12 cellular contexts compared by ENCODE assay signal in the genomic region with DNA sequence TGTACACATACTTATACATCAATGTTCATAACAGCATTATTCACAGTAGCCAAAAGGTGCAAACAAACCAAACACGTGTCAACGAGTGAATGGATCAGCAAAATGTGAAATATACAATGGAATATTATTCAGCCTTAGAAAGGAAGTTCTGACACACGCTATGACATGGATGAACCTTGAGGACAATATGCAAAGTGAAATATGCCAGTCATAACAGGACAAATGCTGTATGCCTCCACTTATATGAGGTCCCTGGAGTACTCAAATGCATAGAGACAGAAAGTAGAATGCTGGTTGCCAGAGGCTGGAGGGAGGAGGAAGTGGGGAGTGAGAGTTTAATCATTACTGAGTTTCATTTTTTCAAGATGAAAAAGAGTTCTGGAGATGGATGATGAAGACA. TPM values are rescaled to one million over a fixed set of nuclear protein-coding genes. Genes with fewer than 3 reads are reported as not detected.
A peak's percentile ranks its signal among the peaks of the same experiment; 100 is the strongest.
DNase-seq lines count a peak whose midpoint lies in the region; ATAC-seq, FAIRE-seq and TF ChIP-seq lines count a peak whose summit lies in the region.
"Had no signal": no experiment of that assay in that cellular context is flagged by ENCODE, and none has a peak within 500 bp of the region (broad histone marks: within the 10 kb centered on the region; RNA-seq: fewer than 3 reads in every experiment).

No MANE protein-coding gene starts in this region.

- no peak overlapping the region for H3K4me3 ChIP-seq in GM12864 (ENCODE audit: low read depth, low read length)
- no peak overlapping the region for H3K4me3 ChIP-seq in tibial nerve
- H3K4me3 ChIP-seq in left lung: no peak overlapping the region

- H3K4me1 ChIP-seq in tibial nerve: peaks cover 0 to 17% (median 0%) of the 10 kb centered on the region in 4 donors
- no peaks in the 10 kb centered on the region for H3K4me1 ChIP-seq in left lung

- intact Hi-C loops in left lung (cut with DNase I): no loop called here

- H3K36me3 ChIP-seq in tibial nerve (no peaks in the 10 kb centered on the region), left lung (no peaks in the 10 kb centered on the region)

- ATAC-seq in GM19395 (IDR thresholded peaks at IDR 0.05; ENCODE audit: unreplicated experiment): peak; percentile 97
- ATAC-seq in HG03025 (IDR thresholded peaks at IDR 0.05; ENCODE audit: low FRiP score, unreplicated experiment): peak; percentile 84
- no peak for ATAC-seq in left lung

- no peak for TF ChIP-seq EP300 in tibial nerve (IDR thresholded peaks at IDR 0.05)

- 78 to 82% methylated on average over 3 of the region's 3 CpGs for WGBS in tibial nerve, 2 donors

- DNase-seq in GM12864 (ENCODE audit: low read depth) (peak; percentile 75), SW 1271 (lab: John Stamatoyannopoulos, UW) (no peak), urothelium cell line (ENCODE audit: low spot score) (no peak), tibial nerve (ENCODE audit: low spot score in 2 of 2) (no peak), left lung (no peak)
- peak; percentile 28 to 40 for DNase-seq in activated CD4-positive, alpha-beta T cell treated with anti-CD3 and anti-CD28 coated beads, Interleukin-2, amount 50 U/mL, for 48 hours
- DNase-seq: NCI-H526 treated with DMSO at 0.1 percent for 48 hours, nucleus accumbens had no signal

- H3K9me3 ChIP-seq in tibial nerve: no peaks in the 10 kb centered on the region
- H3K9me3 ChIP-seq in left lung: peaks cover 0 to 3% of the 10 kb centered on the region in 2 donors

- H3K27me3 ChIP-seq in tibial nerve (no peaks in the 10 kb centered on the region), left lung (no peaks in the 10 kb centered on the region)

- no peak for TF ChIP-seq CTCF in GM12864 (IDR thresholded peaks at IDR 0.05; ENCODE audit: low read depth, low read length, missing control alignments)
- TF ChIP-seq CTCF in tibial nerve (IDR thresholded peaks at IDR 0.05): no peak
- TF ChIP-seq CTCF in left lung (IDR thresholded peaks at IDR 0.05): no peak

- no peak for TF ChIP-seq POLR2A in tibial nerve (IDR thresholded peaks at IDR 0.05)

- no peak overlapping the region for H3K27ac ChIP-seq in tibial nerve
- H3K27ac ChIP-seq in left lung: no peak overlapping the region
- H3K27ac ChIP-seq: HL-60, VCaP had no signal

- no peak for FAIRE-seq in urothelium cell line (lab: Jason Lieb, UNC)

RNA-seq across cellular contexts. Expression of gene IGF2R, which starts 37.8 kb away (rescaled TPM):
- total RNA-seq in tibial nerve: 10 to 100 TPM; 60.1 to 81.3 (median 68.5) TPM
- 100 to 1,000 TPM; 141 to 153 TPM for total RNA-seq in left lung

RNA-seq across cellular contexts. Expression of gene MAS1, which starts 40.3 kb away (rescaled TPM):
- total RNA-seq in tibial nerve: not detected
- total RNA-seq in left lung: under 1 TPM in 1 of 2 donors, not detected in 1; 0.03 TPM

Comparison
In these comparisons a context has a peak if more than half of its experiments do, and no peak if none do; other contexts are left out.
1. DNase-seq: peak in GM12864 (single experiment) and activated CD4-positive, alpha-beta T cell treated with anti-CD3 and anti-CD28 coated beads, Interleukin-2, amount 50 U/mL, for 48 hours (2 of 2); none in SW 1271 (0 of 2), urothelium cell line (single experiment), tibial nerve (0 of 2) and left lung (0 of 2).